ENCODE assay signal across 8 cellular contexts in the genomic region with DNA sequence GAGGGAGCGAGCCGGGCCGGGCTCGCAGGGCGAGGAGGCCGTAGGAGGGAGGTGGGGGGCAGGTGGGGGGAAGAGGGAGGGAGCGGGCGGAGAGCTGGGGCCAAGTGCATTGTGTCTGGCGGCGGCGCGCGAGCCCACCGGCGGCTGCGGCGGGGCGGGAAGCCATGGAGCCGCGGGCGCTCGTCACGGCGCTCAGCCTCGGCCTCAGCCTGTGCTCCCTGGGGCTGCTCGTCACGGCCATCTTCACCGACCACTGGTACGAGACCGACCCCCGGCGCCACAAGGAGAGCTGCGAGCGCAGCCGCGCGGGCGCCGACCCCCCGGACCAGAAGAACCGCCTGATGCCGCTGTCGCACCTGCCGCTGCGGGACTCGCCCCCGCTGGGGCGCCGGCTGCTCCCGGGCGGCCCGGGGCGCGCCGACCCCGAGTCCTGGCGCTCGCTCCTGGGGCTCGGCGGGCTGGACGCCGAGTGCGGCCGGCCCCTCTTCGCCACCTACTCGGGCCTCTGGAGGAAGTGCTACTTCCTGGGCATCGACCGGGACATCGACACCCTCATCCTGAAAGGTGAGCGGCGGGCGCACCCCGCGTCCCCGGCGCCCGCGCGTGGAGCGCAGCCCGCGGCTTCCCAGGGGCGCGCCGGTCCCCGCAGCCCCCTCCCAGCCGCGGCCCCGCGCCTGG. TPM values are rescaled to one million over a fixed set of nuclear protein-coding genes. Genes with fewer than 3 reads are reported as not detected.
A peak's percentile ranks its signal among the peaks of the same experiment; 100 is the strongest.
DNase-seq lines count a peak whose midpoint lies in the region; ATAC-seq and TF ChIP-seq lines count a peak whose summit lies in the region.

A gene (plus strand): TSS at position 107 of the 678 bp plus-strand sequence. CDS start 58 bp downstream, at position 165.

- H3K4me1 Mint-ChIP-seq in effector memory CD8-positive, alpha-beta T cell (ENCODE audit: low read depth in 2 of 2) = peaks cover 0 to 11% of the 10 kb centered on the region in 2 donors

- no peaks in the 10 kb centered on the region for H3K9me3 ChIP-seq in muscle layer of duodenum (ENCODE audit: control insufficient read depth in 1 of 2, low read length in 2 of 2)
- no peaks in the 10 kb centered on the region for H3K9me3 ChIP-seq in OCI-LY7 (ENCODE audit: low read length)

- H3K4me1 ChIP-seq in muscle layer of duodenum (ENCODE audit: control insufficient read depth in 1 of 2, insufficient read depth in 2 of 2, low read length in 2 of 2) (peaks cover 0 to 8% of the 10 kb centered on the region in 2 donors), OCI-LY7 (ENCODE audit: insufficient read depth, low read length, poor library complexity, severe bottlenecking) (no peaks in the 10 kb centered on the region)

- H3K27me3 Mint-ChIP-seq in effector memory CD8-positive, alpha-beta T cell = peaks cover 65 to 72% of the 10 kb centered on the region in 2 donors

- POLR2A ChIA-PET in OCI-LY7 (lab: Charles Lee) = no interaction called here

- H3K36me3 ChIP-seq in muscle layer of duodenum (ENCODE audit: control insufficient read depth in 1 of 2, insufficient read depth in 2 of 2, low read length in 2 of 2) (no peaks in the 10 kb centered on the region), OCI-LY7 (ENCODE audit: insufficient read depth, low read length) (no peaks in the 10 kb centered on the region)

- intact Hi-C loops in OCI-LY7 (cut with micrococcal nuclease; ENCODE audit: unreplicated experiment) = no loop called here

- H3K9me2 ChIP-seq in OCI-LY7 (ENCODE audit: insufficient read depth, low read length) = no peaks in the 10 kb centered on the region

- DNase-seq in NCI-H69 (lab: John Stamatoyannopoulos, UW) = peak; percentile 73
- DNase-seq in effector memory CD8-positive, alpha-beta T cell = no peak
- no peak for DNase-seq in OCI-LY7 (ENCODE audit: low spot score)
- no peak for DNase-seq in COLO829 (ENCODE audit: low spot score)

- peak within 1 kb of the TSS; percentile 59 to 60 for H3K4me3 Mint-ChIP-seq in effector memory CD8-positive, alpha-beta T cell

- no peak for ATAC-seq in effector memory CD8-positive, alpha-beta T cell (replicated peaks)
- ATAC-seq in GM18502 (IDR thresholded peaks at IDR 0.05; ENCODE audit: poor library complexity, unreplicated experiment) (no peak), GM18907 (IDR thresholded peaks at IDR 0.05; ENCODE audit: unreplicated experiment) (no peak)

- H3K27me3 ChIP-seq in muscle layer of duodenum (ENCODE audit: low read depth, low read length) = peaks cover 9% of the 10 kb centered on the region

- no peak within 1 kb of the TSS for H3K27ac Mint-ChIP-seq in effector memory CD8-positive, alpha-beta T cell

- TF ChIP-seq CTCF in OCI-LY7 (conservative IDR thresholded peaks at IDR 0.05; ENCODE audit: low read length) = no peak

- peaks cover 2% of the 10 kb centered on the region for H3K36me3 Mint-ChIP-seq in effector memory CD8-positive, alpha-beta T cell (ENCODE audit: insufficient read depth)

- CTCF ChIA-PET in OCI-LY7 (lab: Charles Lee; ENCODE audit: unreplicated experiment) = no interaction called here

- H4K20me1 ChIP-seq in OCI-LY7 (ENCODE audit: insufficient read depth, low read length) = no peaks in the 10 kb centered on the region

- no peaks in the 10 kb centered on the region for H3K79me2 ChIP-seq in OCI-LY7 (ENCODE audit: insufficient read depth, low read depth, low read length)

- peak within 1 kb of the TSS; percentile 44; the same call in 1 of the 2 replicates for H3K4me3 ChIP-seq in GM08714 (ENCODE audit: low read length)
- peak within 1 kb of the TSS; percentile 43 to 67 for H3K4me3 ChIP-seq in muscle layer of duodenum (ENCODE audit: low read depth in 1 of 2, low read length in 2 of 2)
- no peak within 1 kb of the TSS for H3K4me3 ChIP-seq in OCI-LY7 (ENCODE audit: low read depth, low read length, poor library complexity, severe bottlenecking)

- H3K27ac ChIP-seq in muscle layer of duodenum (ENCODE audit: low read length) = no peak within 1 kb of the TSS
- H3K27ac ChIP-seq in OCI-LY7 (ENCODE audit: low read depth, low read length, poor library complexity, severe bottlenecking) = no peak within 1 kb of the TSS

- no TSS peak for BruUV-seq in OCI-LY7 (replicated peaks; lab: Mats Ljungman, UMichigan)

- no peak within 1 kb of the TSS for H3K4me2 ChIP-seq in OCI-LY7 (ENCODE audit: low read length)

- H3K9me3 Mint-ChIP-seq in effector memory CD8-positive, alpha-beta T cell = no peaks in the 10 kb centered on the region

- H2AFZ ChIP-seq in OCI-LY7 (ENCODE audit: low read length) = no peak within 1 kb of the TSS

RNA-seq across cellular contexts. Expression of the gene that starts here (rescaled TPM):
- 0.25 and 0.39 TPM in 2 replicates for total RNA-seq in OCI-LY7 (2014; rRNA removed; shearing (Covaris generic))
- total RNA-seq in OCI-LY7 (2022) = 0.38 and 0.52 TPM in 2 replicates
